1 cellular context compared by ENCODE assay signal in genomic region chr15:90194655-90195054, GRCh38.
TF ChIP-seq lines count a peak whose summit lies in the region.

No MANE protein-coding gene starts in this region.

TF ChIP-seq in K562, 482 proteins besides CTCF, POLR2A, EP300 and RAD21:
- TF ChIP-seq NFE2 (IDR thresholded peaks at IDR 0.05; ENCODE audit: low read depth), result peak; percentile 69
- TF ChIP-seq SMARCE1 (IDR thresholded peaks at IDR 0.05), result no peak
- TF ChIP-seq TAF9B (IDR thresholded peaks at IDR 0.05; ENCODE audit: partially characterized antibody), result no peak
- no peak for TF ChIP-seq CSDE1 (IDR thresholded peaks at IDR 0.05)
- TF ChIP-seq C11orf30 (IDR thresholded peaks at IDR 0.05; ENCODE audit: low read depth), result peak; percentile 80
- TF ChIP-seq MAFG (tag; conservative IDR thresholded peaks at IDR 0.05), result peak; percentile 81
- peak; percentile 91 for TF ChIP-seq ZNF316 (IDR thresholded peaks at IDR 0.05)
- TF ChIP-seq NFIX (CRISPR knock-in tag; IDR thresholded peaks at IDR 0.05; ENCODE audit: low read depth), result no peak
- no peak for TF ChIP-seq ZNF668 (CRISPR knock-in tag; IDR thresholded peaks at IDR 0.05)
- TF ChIP-seq GTF2B (IDR thresholded peaks at IDR 0.05; ENCODE audit: extremely low read depth, insufficient read length), result no peak
- no peak for TF ChIP-seq EP400 (IDR thresholded peaks at IDR 0.05)
- TF ChIP-seq ZNF764 (CRISPR knock-in tag; IDR thresholded peaks at IDR 0.05; ENCODE audit: low read depth), result no peak
- TF ChIP-seq ZBTB40 (IDR thresholded peaks at IDR 0.05), result no peak
- no peak for TF ChIP-seq ZBTB40 (CRISPR knock-in tag; IDR thresholded peaks at IDR 0.05)
- TF ChIP-seq CGGBP1 (CRISPR knock-in tag; IDR thresholded peaks at IDR 0.05), result no peak
- TF ChIP-seq MXD1 (CRISPR knock-in tag; IDR thresholded peaks at IDR 0.05; ENCODE audit: borderline replicate concordance, poor library complexity, severe bottlenecking), result no peak
- no peak for TF ChIP-seq FOXP4 (CRISPR knock-in tag; IDR thresholded peaks at IDR 0.05; ENCODE audit: borderline replicate concordance)
- no peak for TF ChIP-seq POLR3G (IDR thresholded peaks at IDR 0.05; ENCODE audit: extremely low read depth, insufficient read length, insufficient replicate concordance)
- TF ChIP-seq ETV1 (tag; conservative IDR thresholded peaks at IDR 0.05; ENCODE audit: low read depth), result no peak
- no peak for TF ChIP-seq ZNF280A (IDR thresholded peaks at IDR 0.05; ENCODE audit: low read depth, partially characterized antibody)
- TF ChIP-seq CEBPB (tag; IDR thresholded peaks at IDR 0.05), result no peak
- TF ChIP-seq ZNF239 (CRISPR knock-in tag; IDR thresholded peaks at IDR 0.05), result no peak
- no peak for TF ChIP-seq PRPF4 (IDR thresholded peaks at IDR 0.05; ENCODE audit: insufficient read depth, low read depth, low read length, poor library complexity, severe bottlenecking)
- TF ChIP-seq BHLHE40 (IDR thresholded peaks at IDR 0.05; ENCODE audit: low read length), result no peak
- no peak for TF ChIP-seq NCOA1 (IDR thresholded peaks at IDR 0.05; ENCODE audit: low read depth)
- no peak for TF ChIP-seq ZBTB26 (CRISPR knock-in tag; IDR thresholded peaks at IDR 0.05)
- no peak for TF ChIP-seq USF1 (CRISPR knock-in tag; IDR thresholded peaks at IDR 0.05)
- TF ChIP-seq ZNF224 (CRISPR knock-in tag; IDR thresholded peaks at IDR 0.05), result no peak
- TF ChIP-seq MAFF (IDR thresholded peaks at IDR 0.05; ENCODE audit: low read length), result peak; percentile 54; the same call in 1 of the 2 replicates
- TF ChIP-seq ILK (tag; IDR thresholded peaks at IDR 0.05; ENCODE audit: borderline replicate concordance, low read depth), result no peak
- TF ChIP-seq ZNF134 (CRISPR knock-in tag; conservative IDR thresholded peaks at IDR 0.05), result no peak
- TF ChIP-seq GTF2F1 (IDR thresholded peaks at IDR 0.05; ENCODE audit: low read depth, low read length), result no peak
- no peak for TF ChIP-seq TAF7 (tag; IDR thresholded peaks at IDR 0.05)
- no peak for TF ChIP-seq ZZZ3 (IDR thresholded peaks at IDR 0.05)
- TF ChIP-seq SAFB (IDR thresholded peaks at IDR 0.05; ENCODE audit: borderline replicate concordance, low read depth, low read length), result no peak
- TF ChIP-seq MEF2D (tag; conservative IDR thresholded peaks at IDR 0.05; ENCODE audit: low read depth), result no peak
- TF ChIP-seq IFI16 (CRISPR knock-in tag; IDR thresholded peaks at IDR 0.05), result no peak
- TF ChIP-seq PCBP2 (IDR thresholded peaks at IDR 0.05; ENCODE audit: low read depth, low read length, poor library complexity, severe bottlenecking), result no peak
- no peak for TF ChIP-seq HOXB6 (CRISPR knock-in tag; IDR thresholded peaks at IDR 0.05; ENCODE audit: borderline replicate concordance)
